ENCODE assay signal across 11 cellular contexts in the genomic region with DNA sequence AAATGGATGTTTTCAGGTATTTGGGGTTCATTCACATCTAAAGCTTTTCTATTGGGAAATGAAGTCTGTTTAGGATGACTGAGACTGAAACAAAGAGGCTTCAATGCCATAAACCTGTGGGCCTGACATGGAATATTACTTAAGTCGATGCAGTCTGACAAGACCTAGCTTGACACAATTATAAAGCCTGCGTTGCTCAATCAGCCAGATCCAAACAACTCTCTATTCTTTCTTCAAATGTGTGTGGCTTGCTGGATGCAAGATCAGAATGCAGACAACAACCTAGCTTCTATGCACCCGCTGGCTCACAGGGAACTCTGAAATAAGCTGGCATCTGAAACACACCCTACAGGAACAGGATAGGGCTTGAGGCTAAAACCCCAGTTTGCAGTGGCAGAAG. TPM values are rescaled to one million over a fixed set of nuclear protein-coding genes. Genes with fewer than 3 reads are reported as not detected.
DNase-seq lines count a peak whose midpoint lies in the region; ATAC-seq, FAIRE-seq and TF ChIP-seq lines count a peak whose summit lies in the region.
"Had no signal": no experiment of that assay in that cellular context is flagged by ENCODE, and none has a peak within 500 bp of the region (broad histone marks: within the 10 kb centered on the region; RNA-seq: fewer than 3 reads in every experiment).

No MANE protein-coding gene starts in this region.

- H4K20me1 ChIP-seq in OCI-LY7 (ENCODE audit: insufficient read depth, low read length): no peaks in the 10 kb centered on the region; the same call in 1 of the 2 replicates

- peaks cover 49% of the 10 kb centered on the region for H3K36me3 Mint-ChIP-seq in CD8-positive, alpha-beta T cell
- H3K36me3 Mint-ChIP-seq in endodermal cell (ENCODE audit: low read depth): peaks cover 37% of the 10 kb centered on the region

- no peak for ATAC-seq in CD8-positive, alpha-beta T cell
- peak; percentile 22; the same call in 1 of the 3 replicates for ATAC-seq in RWPE2 (ENCODE audit: low read depth)

- no peak for DNase-seq in CD8-positive, alpha-beta T cell
- DNase-seq in RWPE2 (ENCODE audit: low spot score) (no peak), epithelial cell of esophagus (ENCODE audit: low read depth) (peak; percentile 89), sigmoid colon (no peak), HTR-8/SVneo (ENCODE audit: insufficient read length, low spot score) (no peak), OCI-LY7 (ENCODE audit: low spot score) (no peak), endodermal cell (no peak)
- DNase-seq in activated CD4-positive, CD25-positive, alpha-beta regulatory T cell (lab: John Stamatoyannopoulos, UW): no peak
- DNase-seq: DMS 273 treated with DMSO at 0.1 percent for 48 hours, NCI-H69 had no signal

- no peak for TF ChIP-seq CTCF in CD8-positive, alpha-beta T cell (IDR thresholded peaks at IDR 0.05)
- no peak for TF ChIP-seq CTCF in RWPE2 (IDR thresholded peaks at IDR 0.05; ENCODE audit: poor library complexity, severe bottlenecking)
- no peak for TF ChIP-seq CTCF in epithelial cell of esophagus (IDR thresholded peaks at IDR 0.05; ENCODE audit: insufficient read depth, low read depth, low read length, missing control alignments)
- no peak for TF ChIP-seq CTCF in sigmoid colon (IDR thresholded peaks at IDR 0.05)
- no peak for TF ChIP-seq CTCF in OCI-LY7 (conservative IDR thresholded peaks at IDR 0.05; ENCODE audit: low read length)
- no peak for TF ChIP-seq CTCF in endodermal cell (conservative IDR thresholded peaks at IDR 0.05)

- no peak for TF ChIP-seq EP300 in sigmoid colon (IDR thresholded peaks at IDR 0.05)

- H3K36me3 ChIP-seq in CD8-positive, alpha-beta T cell (ENCODE audit: insufficient read depth, low read length): peaks cover 18% of the 10 kb centered on the region
- H3K36me3 ChIP-seq in RWPE2 (ENCODE audit: low read depth) (peaks cover 38% of the 10 kb centered on the region), sigmoid colon (peaks cover 5 to 16% (median 7%) of the 10 kb centered on the region in 4 donors), OCI-LY7 (ENCODE audit: insufficient read depth, low read length) (no peaks in the 10 kb centered on the region), endodermal cell (ENCODE audit: control insufficient read depth, insufficient read depth, low read length) (peaks cover 36% of the 10 kb centered on the region)
- H3K36me3 ChIP-seq: uterus had no signal

- H3K9me2 ChIP-seq in OCI-LY7 (ENCODE audit: insufficient read depth, low read length): no peaks in the 10 kb centered on the region

- no peaks in the 10 kb centered on the region for H3K27me3 Mint-ChIP-seq in CD8-positive, alpha-beta T cell (ENCODE audit: low read depth)
- no peaks in the 10 kb centered on the region for H3K27me3 Mint-ChIP-seq in endodermal cell (ENCODE audit: insufficient read depth)

- H3K27ac ChIP-seq in CD8-positive, alpha-beta T cell (ENCODE audit: low read depth, low read length): peak overlapping the region; percentile 49
- H3K27ac ChIP-seq in RWPE2 (ENCODE audit: poor library complexity, severe bottlenecking) (peak overlapping the region; percentile 80), sigmoid colon (peak overlapping the region; percentile 65 to 79 (median 74)), OCI-LY7 (ENCODE audit: low read depth, low read length, poor library complexity, severe bottlenecking) (no peak overlapping the region), endodermal cell (ENCODE audit: low read depth, low read length) (no peak overlapping the region)

- H2AFZ ChIP-seq in OCI-LY7 (ENCODE audit: low read length): no peak overlapping the region

- CTCF ChIA-PET in CD8-positive, alpha-beta T cell (lab: Charles Lee): interaction anchor here (0.5 to 2.1 kb wide), 12 partner anchors 17 to 66 kb away, joined by 3 to 9 read pairs (median 4); no protein-coding TSS in a partner anchor
- CTCF ChIA-PET in OCI-LY7 (lab: Charles Lee; ENCODE audit: unreplicated experiment): no interaction called here

- BruUV-seq in OCI-LY7 (replicated peaks; lab: Mats Ljungman, UMichigan): no TSS peak

- H3K9ac ChIP-seq in endodermal cell (ENCODE audit: extremely low read depth, low read length, poor library complexity, severe bottlenecking): no peak overlapping the region

- H3K4me3 ChIP-seq in CD8-positive, alpha-beta T cell (ENCODE audit: low read depth, low read length): no peak overlapping the region
- no peak overlapping the region for H3K4me3 ChIP-seq in RWPE2 (ENCODE audit: severe bottlenecking)
- no peak overlapping the region for H3K4me3 ChIP-seq in epithelial cell of esophagus (ENCODE audit: low read length)
- no peak overlapping the region for H3K4me3 ChIP-seq in sigmoid colon
- H3K4me3 ChIP-seq in OCI-LY7 (ENCODE audit: low read depth, low read length, poor library complexity, severe bottlenecking): no peak overlapping the region
- no peak overlapping the region for H3K4me3 ChIP-seq in endodermal cell (ENCODE audit: low read length)
- H3K4me3 ChIP-seq: uterus had no signal

- H3K4me1 Mint-ChIP-seq in CD8-positive, alpha-beta T cell (ENCODE audit: low read depth): peaks cover 56% of the 10 kb centered on the region
- H3K4me1 Mint-ChIP-seq in endodermal cell: peaks cover 4% of the 10 kb centered on the region

- H3K27ac Mint-ChIP-seq in CD8-positive, alpha-beta T cell: peak overlapping the region; percentile 98
- H3K27ac Mint-ChIP-seq in endodermal cell: no peak overlapping the region

- 87 to 92% methylated on average over 3 of the region's 3 CpGs for WGBS in sigmoid colon, 2 donors
- WGBS in endodermal cell (ENCODE audit: insufficient coverage in 1 of 2, insufficient read length in 1 of 2), 2 experiments: 82 to 92% methylated on average over 2 to 3 of the region's 3 CpGs

- H3K9me3 ChIP-seq in CD8-positive, alpha-beta T cell (ENCODE audit: low read length): no peaks in the 10 kb centered on the region
- no peaks in the 10 kb centered on the region for H3K9me3 ChIP-seq in RWPE2 (ENCODE audit: severe bottlenecking)
- no peaks in the 10 kb centered on the region for H3K9me3 ChIP-seq in sigmoid colon
- no peaks in the 10 kb centered on the region for H3K9me3 ChIP-seq in OCI-LY7 (ENCODE audit: low read length)
- H3K9me3 ChIP-seq in endodermal cell (ENCODE audit: control insufficient read depth, low read length): no peaks in the 10 kb centered on the region
- H3K9me3 ChIP-seq: uterus had no signal

- no peaks in the 10 kb centered on the region for H3K9me3 Mint-ChIP-seq in CD8-positive, alpha-beta T cell
- no peaks in the 10 kb centered on the region for H3K9me3 Mint-ChIP-seq in endodermal cell

- no peak overlapping the region for H3K4me3 Mint-ChIP-seq in CD8-positive, alpha-beta T cell
- no peak overlapping the region for H3K4me3 Mint-ChIP-seq in endodermal cell

- POLR2A ChIA-PET in CD8-positive, alpha-beta T cell (lab: Charles Lee): interaction anchor here (1.1 to 3.5 kb wide), 6 partner anchors 19 to 66 kb away, joined by 3 to 22 read pairs (median 8); a partner anchor contains a TSS
- POLR2A ChIA-PET in OCI-LY7 (lab: Charles Lee): no interaction called here

- H3K4me2 ChIP-seq in OCI-LY7 (ENCODE audit: low read length): no peak overlapping the region

- no peak for FAIRE-seq in HTR-8/SVneo (lab: Jason Lieb, UNC)

- H3K27me3 ChIP-seq in CD8-positive, alpha-beta T cell (ENCODE audit: insufficient read depth, low read length): no peaks in the 10 kb centered on the region
- H3K27me3 ChIP-seq in RWPE2 (ENCODE audit: insufficient read depth, poor library complexity, severe bottlenecking): no peaks in the 10 kb centered on the region
- H3K27me3 ChIP-seq in sigmoid colon: no peaks in the 10 kb centered on the region
- no peaks in the 10 kb centered on the region for H3K27me3 ChIP-seq in endodermal cell (ENCODE audit: control insufficient read depth, insufficient read depth, low read length, poor library complexity, severe bottlenecking)
- H3K27me3 ChIP-seq: uterus had no signal

- TF ChIP-seq POLR2A in sigmoid colon (IDR thresholded peaks at IDR 0.05): no peak

- no peaks in the 10 kb centered on the region for H3K79me2 ChIP-seq in OCI-LY7 (ENCODE audit: insufficient read depth, low read depth, low read length)

- intact Hi-C loops in CD8-positive, alpha-beta T cell (cut with DNase I, micrococcal nuclease): loop anchor here in 1 of 2 experiments (1.0 kb wide), 1 partner anchor 40 kb away; a partner anchor contains a TSS
- intact Hi-C loops in sigmoid colon (cut with DNase I): loop anchor here (2.0 kb wide), 2 partner anchors 39 to 65 kb away; a partner anchor contains a TSS
- intact Hi-C loops in OCI-LY7 (cut with micrococcal nuclease; ENCODE audit: unreplicated experiment): no loop called here

- H3K4me1 ChIP-seq in CD8-positive, alpha-beta T cell (ENCODE audit: insufficient read depth, low read length): peaks cover 31% of the 10 kb centered on the region
- H3K4me1 ChIP-seq in RWPE2 (ENCODE audit: insufficient read depth, poor library complexity, severe bottlenecking) (peaks cover 19% of the 10 kb centered on the region), sigmoid colon (peaks cover 0 to 53% (median 45%) of the 10 kb centered on the region in 4 donors), OCI-LY7 (ENCODE audit: insufficient read depth, low read length, poor library complexity, severe bottlenecking) (no peaks in the 10 kb centered on the region), endodermal cell (ENCODE audit: control insufficient read depth, insufficient read depth, low read length) (no peaks in the 10 kb centered on the region)
- H3K4me1 ChIP-seq: uterus had no signal

RNA-seq across cellular contexts. Expression of a gene that starts 40.0 kb away (rescaled TPM):
- total RNA-seq in CD8-positive, alpha-beta T cell: 10 to 100 TPM; 55.2 to 64.4 TPM
- total RNA-seq in sigmoid colon (10 to 100 TPM; 16.5 to 25.2 (median 21.8) TPM), OCI-LY7 (2022) (11.2 and 16.1 TPM in 2 replicates), endodermal cell (10 to 100 TPM; 33.8 to 56.6 TPM)
- polyA plus RNA-seq in sigmoid colon: 10 to 100 TPM; 15.0 to 29.4 (median 24.1) TPM
- 15.6 and 20.6 TPM in 2 replicates for total RNA-seq in OCI-LY7 (2014; rRNA removed; shearing (Covaris generic))
- 15.5 TPM for polyA plus RNA-seq in endodermal cell (2013, experiment 1 of 2)
- 18.5 TPM for polyA plus RNA-seq in endodermal cell (2013, experiment 2 of 2)

RNA-seq across cellular contexts. Expression of a gene that starts 43.2 kb away (rescaled TPM):
- 10 to 100 TPM; 43.9 to 48.0 TPM for total RNA-seq in CD8-positive, alpha-beta T cell
- total RNA-seq in sigmoid colon: 10 to 100 TPM; 19.4 to 29.7 (median 22.7) TPM
- polyA plus RNA-seq in sigmoid colon: 10 to 100 TPM in 1 of 3 donors, 1 to 10 TPM in 2; 3.5 to 15.6 (median 4.2) TPM
- total RNA-seq in OCI-LY7 (2014; rRNA removed; shearing (Covaris generic)): 65.6 and 92.2 TPM in 2 replicates
- 67.3 and 68.6 TPM in 2 replicates for total RNA-seq in OCI-LY7 (2022)
- total RNA-seq in endodermal cell: 100 to 1,000 TPM; 110 to 130 TPM
- polyA plus RNA-seq in endodermal cell (2013, experiment 1 of 2): 73.1 TPM
- 55.9 TPM for polyA plus RNA-seq in endodermal cell (2013, experiment 2 of 2)

Comparison
In these comparisons a context has a peak if more than half of its experiments do, and no peak if none do; other contexts are left out.
1. H3K27ac ChIP-seq: peak in CD8-positive, alpha-beta T cell (single experiment), RWPE2 (single experiment) and sigmoid colon (4 of 4); none in OCI-LY7 (single experiment) and endodermal cell (single experiment).